ENCODE assay signal across 26 cellular contexts in genomic region chr7:35819310-35819709, GRCh38. TPM values are rescaled to one million over a fixed set of nuclear protein-coding genes. Genes with fewer than 3 reads are reported as not detected.
DNase-seq lines count a peak whose midpoint lies in the region; ATAC-seq, FAIRE-seq and TF ChIP-seq lines count a peak whose summit lies in the region.
"Had no signal": no experiment of that assay in that cellular context is flagged by ENCODE, and none has a peak within 500 bp of the region (broad histone marks: within the 10 kb centered on the region; RNA-seq: fewer than 3 reads in every experiment).

No MANE protein-coding gene starts in this region.

- H3K4me3 ChIP-seq in Caco-2 (ENCODE audit: low read depth, low read length): no peak overlapping the region
- H3K4me3 ChIP-seq: GM23248, prostate gland, transverse colon had no signal

- peak; percentile 64 for FAIRE-seq in GM18507 (lab: Jason Lieb, UNC)
- FAIRE-seq: frontal cortex had no signal

- intact Hi-C loops in natural killer cell (cut with micrococcal nuclease): loop anchor here (5.0 kb wide), 1 partner anchor 38 kb away; no protein-coding TSS in a partner anchor
- intact Hi-C loops in Caco-2 (cut with micrococcal nuclease; ENCODE audit: unreplicated experiment): no loop called here

- TF ChIP-seq CTCF in natural killer cell (IDR thresholded peaks at IDR 0.05) (no peak), Caco-2 (IDR thresholded peaks at IDR 0.05; ENCODE audit: insufficient read depth in 1 of 2, low read depth in 1 of 2, low read length in 1 of 2, severe bottlenecking in 1 of 2, unreplicated experiment in 1 of 2) (no peak)

- H3K27ac Mint-ChIP-seq in T-helper 2 cell treated with Interferon-gamma antibody and Interleukin-4, amounts not matched to agents 5 μg/mL and 100 μg/mL, for 36 hours: peak overlapping the region; percentile 12
- peak overlapping the region; percentile 86 for H3K27ac Mint-ChIP-seq in activated naive CD8-positive, alpha-beta T cell treated with anti-CD3 and anti-CD28 coated beads for 36 hours
- H3K27ac Mint-ChIP-seq in natural killer cell (peak overlapping the region; percentile 21 to 78), Caco-2 (ENCODE audit: unreplicated experiment) (no peak overlapping the region)

- DNase-seq in T-helper 2 cell treated with Interferon-gamma antibody and Interleukin-4, amounts not matched to agents 5 μg/mL and 100 μg/mL, for 36 hours (ENCODE audit: low spot score): no peak
- DNase-seq in T-helper 2 cell (no peak), GM18507 (ENCODE audit: extremely low spot score, insufficient read length, low read depth) (no peak), natural killer cell (no peak), NCI-H510A (lab: John Stamatoyannopoulos, UW) (no peak), Caco-2 (no peak)
- no peak for DNase-seq in activated naive CD8-positive, alpha-beta T cell treated with anti-CD3 and anti-CD28 coated beads for 36 hours
- DNase-seq: activated naive CD4-positive, alpha-beta T cell; AML-193; anterior cingulate cortex; central memory CD4-positive, alpha-beta T cell; COR-L47; effector CD4-positive, alpha-beta T cell; GM23248; hippocampal formation; islet precursor cell; NCI-H1092; NCI-H1930; NCI-H748 treated with DMSO at 0.1 percent for 48 hours; Right ventricle myocardium superior; stimulated activated CD4-positive, alpha-beta T cell treated with anti-CD3 and anti-CD28 coated beads, Interleukin-1b, Interleukin-23, amount 100 ng/mL, for 48 hours; stimulated activated naive CD4-positive, alpha-beta T cell treated with Interleukin-2 at 50 U/mL for 16 hours; transverse colon had no signal

- ATAC-seq in natural killer cell (no peak), HG03108 (IDR thresholded peaks at IDR 0.05; ENCODE audit: unreplicated experiment) (no peak)

- no peaks in the 10 kb centered on the region for H3K36me3 ChIP-seq in Caco-2 (ENCODE audit: control insufficient read depth, insufficient read depth, low read length)
- H3K36me3 ChIP-seq: prostate gland, transverse colon had no signal

- H3K27me3 Mint-ChIP-seq in T-helper 2 cell treated with Interferon-gamma antibody and Interleukin-4, amounts not matched to agents 5 μg/mL and 100 μg/mL, for 36 hours (ENCODE audit: low read depth): no peaks in the 10 kb centered on the region
- H3K27me3 Mint-ChIP-seq in activated naive CD8-positive, alpha-beta T cell treated with anti-CD3 and anti-CD28 coated beads for 36 hours: no peaks in the 10 kb centered on the region
- H3K27me3 Mint-ChIP-seq in natural killer cell (ENCODE audit: low read depth in 2 of 2) (no peaks in the 10 kb centered on the region), Caco-2 (ENCODE audit: insufficient read depth, unreplicated experiment) (no peaks in the 10 kb centered on the region)

- CTCF ChIA-PET in Caco-2 (lab: Charles Lee): no interaction called here

- POLR2A ChIA-PET in Caco-2 (lab: Charles Lee): no interaction called here

- H3K36me3 Mint-ChIP-seq in T-helper 2 cell treated with Interferon-gamma antibody and Interleukin-4, amounts not matched to agents 5 μg/mL and 100 μg/mL, for 36 hours (ENCODE audit: low read depth): peaks cover 44% of the 10 kb centered on the region
- H3K36me3 Mint-ChIP-seq in activated naive CD8-positive, alpha-beta T cell treated with anti-CD3 and anti-CD28 coated beads for 36 hours: peaks cover 72% of the 10 kb centered on the region
- H3K36me3 Mint-ChIP-seq in natural killer cell: no peaks in the 10 kb centered on the region
- H3K36me3 Mint-ChIP-seq in Caco-2 (ENCODE audit: insufficient read depth, unreplicated experiment): peaks cover 19% of the 10 kb centered on the region

- peaks cover 26% of the 10 kb centered on the region for H3K9me3 ChIP-seq in Caco-2
- H3K9me3 ChIP-seq: prostate gland, transverse colon had no signal

- H3K27me3 ChIP-seq in Caco-2 (replicated peaks; ENCODE audit: control insufficient read depth, insufficient read depth, low read length): no peaks in the 10 kb centered on the region
- H3K27me3 ChIP-seq: transverse colon had no signal

- H3K4me1 Mint-ChIP-seq in T-helper 2 cell treated with Interferon-gamma antibody and Interleukin-4, amounts not matched to agents 5 μg/mL and 100 μg/mL, for 36 hours (ENCODE audit: low read depth): peaks cover 51% of the 10 kb centered on the region
- H3K4me1 Mint-ChIP-seq in activated naive CD8-positive, alpha-beta T cell treated with anti-CD3 and anti-CD28 coated beads for 36 hours: peaks cover 59% of the 10 kb centered on the region
- peaks cover 68% of the 10 kb centered on the region in 2 donors for H3K4me1 Mint-ChIP-seq in natural killer cell
- H3K4me1 Mint-ChIP-seq in Caco-2 (ENCODE audit: low read depth, unreplicated experiment): peaks cover 50% of the 10 kb centered on the region

- peaks cover 20% of the 10 kb centered on the region for H3K4me1 ChIP-seq in Caco-2
- H3K4me1 ChIP-seq: prostate gland had no signal

- peak overlapping the region; percentile 33 for H3K4me3 Mint-ChIP-seq in T-helper 2 cell treated with Interferon-gamma antibody and Interleukin-4, amounts not matched to agents 5 μg/mL and 100 μg/mL, for 36 hours
- H3K4me3 Mint-ChIP-seq in activated naive CD8-positive, alpha-beta T cell treated with anti-CD3 and anti-CD28 coated beads for 36 hours: peak overlapping the region; percentile 25
- H3K4me3 Mint-ChIP-seq in natural killer cell: peak overlapping the region; percentile 55
- H3K4me3 Mint-ChIP-seq in Caco-2 (ENCODE audit: unreplicated experiment): no peak overlapping the region

- peaks cover 11% of the 10 kb centered on the region for H3K9me3 Mint-ChIP-seq in T-helper 2 cell treated with Interferon-gamma antibody and Interleukin-4, amounts not matched to agents 5 μg/mL and 100 μg/mL, for 36 hours
- peaks cover 42% of the 10 kb centered on the region for H3K9me3 Mint-ChIP-seq in activated naive CD8-positive, alpha-beta T cell treated with anti-CD3 and anti-CD28 coated beads for 36 hours
- H3K9me3 Mint-ChIP-seq in natural killer cell (peaks cover 0 to 2% of the 10 kb centered on the region in 2 donors), Caco-2 (ENCODE audit: unreplicated experiment) (peaks cover 28% of the 10 kb centered on the region)

- BruUV-seq in Caco-2 (replicated peaks; lab: Mats Ljungman, UMichigan): no TSS peak

RNA-seq across cellular contexts. Expression of gene SEPTIN7, which starts 18.5 kb away (rescaled TPM):
- 100 to 1,000 TPM; 245 to 256 TPM for total RNA-seq in activated naive CD8-positive, alpha-beta T cell treated with anti-CD3 and anti-CD28 coated beads for 36 hours
- total RNA-seq in natural killer cell (100 to 1,000 TPM; 367 to 422 (median 383) TPM), Caco-2 (2022) (224 and 227 TPM in 2 replicates)
